9 cellular contexts compared by ENCODE assay signal in genomic region chr13:99436686-99437416, GRCh38.
DNase-seq lines count a peak whose midpoint lies in the region; ATAC-seq and TF ChIP-seq lines count a peak whose summit lies in the region.
"Had no signal": no experiment of that assay in that cellular context is flagged by ENCODE, and none has a peak within 500 bp of the region (broad histone marks: within the 10 kb centered on the region; RNA-seq: fewer than 3 reads in every experiment).

No MANE protein-coding gene starts in this region.

- peaks cover 10% of the 10 kb centered on the region for H3K4me1 Mint-ChIP-seq in Calu3 (ENCODE audit: low read depth, unreplicated experiment)
- H3K4me1 Mint-ChIP-seq in nephron progenitor cell = peaks cover 16% of the 10 kb centered on the region

- H4K20me1 ChIP-seq in KMS-11 (ENCODE audit: insufficient read depth) = no peaks in the 10 kb centered on the region

- peak overlapping the region; percentile 9; the same call in 1 of the 2 replicates for H3K4me2 ChIP-seq in KMS-11

- no peak overlapping the region for H3K27ac ChIP-seq in KMS-11
- H3K27ac ChIP-seq in esophagus squamous epithelium = no peak overlapping the region
- H3K27ac ChIP-seq: epithelial cell of prostate had no signal

- DNase-seq in Calu3 = peak; percentile 59
- DNase-seq in activated T-cell treated with anti-CD3 and anti-CD28 coated beads, Interleukin-2, amount 50 U/mL, for 1 hour = peak; percentile 96
- peak; percentile 63 for DNase-seq in esophagus squamous epithelium (lab: John Stamatoyannopoulos, UW)
- peak; percentile 89 for DNase-seq in nephron progenitor cell
- DNase-seq in stimulated activated naive CD4-positive, alpha-beta T cell treated with Interleukin-2 at 50 U/mL for 16 hours (lab: John Stamatoyannopoulos, UW) = peak; percentile 92

- H3K27me3 ChIP-seq in KMS-11 (ENCODE audit: insufficient read depth, low read depth) = no peaks in the 10 kb centered on the region
- H3K27me3 ChIP-seq in esophagus squamous epithelium = peaks cover 0 to 23% (median 0%) of the 10 kb centered on the region in 4 donors

- ATAC-seq in GM21528 (IDR thresholded peaks at IDR 0.05; ENCODE audit: low FRiP score, unreplicated experiment) = peak; percentile 40

- H3K4me3 ChIP-seq in KMS-11 (IDR thresholded peaks at IDR 0.05; ENCODE audit: insufficient read depth, low read depth, low read length) (no peak overlapping the region), esophagus squamous epithelium (peak overlapping the region in 1 of 4 donors; percentile 19)

- peak; percentile 84 for TF ChIP-seq CTCF in Calu3 (IDR thresholded peaks at IDR 0.05; ENCODE audit: unreplicated experiment)
- peak; percentile 95 for TF ChIP-seq CTCF in KMS-11 (conservative IDR thresholded peaks at IDR 0.05; ENCODE audit: low read depth, low read length)
- peak; percentile 99 to 100 (median 100) for TF ChIP-seq CTCF in esophagus squamous epithelium (IDR thresholded peaks at IDR 0.05)
- TF ChIP-seq CTCF in nephron progenitor cell (IDR thresholded peaks at IDR 0.05) = peak; percentile 100

- H2AFZ ChIP-seq in KMS-11 (ENCODE audit: low read depth) = no peak overlapping the region; the same call in 1 of the 2 replicates

- H3K27ac Mint-ChIP-seq in Calu3 (ENCODE audit: unreplicated experiment) = no peak overlapping the region
- H3K27ac Mint-ChIP-seq in nephron progenitor cell = no peak overlapping the region

- TF ChIP-seq POLR2A in esophagus squamous epithelium (IDR thresholded peaks at IDR 0.05) = no peak

- WGBS in esophagus squamous epithelium, 2 donors = 8 to 16% methylated on average over 23 to 27 of the region's 27 CpGs

- H3K4me3 Mint-ChIP-seq in Calu3 (ENCODE audit: low read depth, unreplicated experiment) (peak overlapping the region; percentile 55), nephron progenitor cell (no peak overlapping the region)

- intact Hi-C loops in Calu3 (cut with micrococcal nuclease; ENCODE audit: unreplicated experiment) = loop anchor here (2.0 to 5.0 kb wide), 3 partner anchors 50 to 260 kb away; no protein-coding TSS in a partner anchor
- intact Hi-C loops in esophagus squamous epithelium (cut with DNase I) = loop anchor here (5.0 kb wide), 2 partner anchors 165 to 260 kb away; no protein-coding TSS in a partner anchor

- peaks cover 19% of the 10 kb centered on the region for H3K4me1 ChIP-seq in KMS-11 (ENCODE audit: low read depth, poor library complexity, severe bottlenecking)
- H3K4me1 ChIP-seq in esophagus squamous epithelium = peaks cover 5 to 31% (median 7%) of the 10 kb centered on the region in 3 donors

- BruUV-seq in Calu3 (replicated peaks; lab: Mats Ljungman, UMichigan) = no TSS peak

- no peaks in the 10 kb centered on the region for H3K36me3 ChIP-seq in KMS-11 (ENCODE audit: insufficient read depth)
- H3K36me3 ChIP-seq in esophagus squamous epithelium = no peaks in the 10 kb centered on the region

- H3K9me3 Mint-ChIP-seq in Calu3 (ENCODE audit: low read depth, unreplicated experiment) (no peaks in the 10 kb centered on the region), nephron progenitor cell (peaks cover 2% of the 10 kb centered on the region)

- CTCF ChIA-PET in Calu3 (lab: Charles Lee) = no interaction called here

- H3K27me3 Mint-ChIP-seq in Calu3 (ENCODE audit: unreplicated experiment) = peaks cover 12% of the 10 kb centered on the region
- H3K27me3 Mint-ChIP-seq in nephron progenitor cell (ENCODE audit: low read depth, poor library complexity) = peaks cover 30% of the 10 kb centered on the region

- no peaks in the 10 kb centered on the region for H3K79me2 ChIP-seq in KMS-11 (ENCODE audit: insufficient read depth, low read depth)

- no peak overlapping the region for H3K9ac ChIP-seq in KMS-11

- H3K36me3 Mint-ChIP-seq in Calu3 (ENCODE audit: insufficient read depth, unreplicated experiment) (no peaks in the 10 kb centered on the region), nephron progenitor cell (ENCODE audit: low read depth) (no peaks in the 10 kb centered on the region)

- no peaks in the 10 kb centered on the region for H3K9me3 ChIP-seq in esophagus squamous epithelium

TF ChIP-seq in PFSK-1, 5 proteins besides CTCF, POLR2A, EP300 and RAD21:
- no peak for TF ChIP-seq POLR2AphosphoS5 (IDR thresholded peaks at IDR 0.05; ENCODE audit: low read depth, low read length)
- peak; percentile 34 for TF ChIP-seq FOXP2 (optimal IDR thresholded peaks at IDR 0.05; ENCODE audit: borderline replicate concordance, extremely low read depth, extremely low read length, insufficient read depth)
- TF ChIP-seq REST (IDR thresholded peaks at IDR 0.05; ENCODE audit: insufficient read depth in 1 of 2, low read depth in 2 of 2, low read length in 2 of 2) = no peak
- no peak for TF ChIP-seq TAF1 (IDR thresholded peaks at IDR 0.05; ENCODE audit: borderline replicate concordance, insufficient read depth, low read length)
